20 cellular contexts compared by ENCODE assay signal in genomic region chr1:198629610-198630009, GRCh38. TPM values are rescaled to one million over a fixed set of nuclear protein-coding genes. Genes with fewer than 3 reads are reported as not detected.
DNase-seq lines count a peak whose midpoint lies in the region; ATAC-seq and TF ChIP-seq lines count a peak whose summit lies in the region.
"Had no signal": no experiment of that assay in that cellular context is flagged by ENCODE, and none has a peak within 500 bp of the region (broad histone marks: within the 10 kb centered on the region; RNA-seq: fewer than 3 reads in every experiment).

No MANE protein-coding gene starts in this region.

- H3K36me3 Mint-ChIP-seq in activated CD8-positive, alpha-beta memory T cell treated with anti-CD3 and anti-CD28 coated beads, Interleukin-2, amount 10 ng/mL, durations not matched to agents 7 days and 5 days = peaks cover 16% of the 10 kb centered on the region
- H3K36me3 Mint-ChIP-seq in IgD-negative memory B cell = peaks cover 3% of the 10 kb centered on the region
- peaks cover 33% of the 10 kb centered on the region for H3K36me3 Mint-ChIP-seq in activated CD8-positive, alpha-beta T cell treated with anti-CD3 and anti-CD28 coated beads, Interleukin-2, amount 10 ng/mL, durations not matched to agents 7 days and 5 days (ENCODE audit: low read depth)
- peaks cover 17% of the 10 kb centered on the region for H3K36me3 Mint-ChIP-seq in natural killer cell treated with Interleukin-12 subunit alpha and Interleukin-12 subunit beta and Interleukin-15 and Interleukin-18, amount 100 ng/mL, for 72 hours
- H3K36me3 Mint-ChIP-seq: neural progenitor cell had no signal

- no peak for TF ChIP-seq CTCF in breast epithelium (IDR thresholded peaks at IDR 0.05)

- H3K27ac ChIP-seq in breast epithelium = no peak overlapping the region
- H3K27ac ChIP-seq: A549; BLaER1 treated with 17β-estradiol and CSF1 and Interleukin-3, amounts not matched to agents 10 nM and 100 nM; neural progenitor cell; PC-9; prostate gland; SJSA1; upper lobe of right lung had no signal

- ATAC-seq in activated CD8-positive, alpha-beta memory T cell treated with anti-CD3 and anti-CD28 coated beads, Interleukin-2, amount 10 ng/mL, durations not matched to agents 7 days and 5 days = no peak
- ATAC-seq in activated CD8-positive, alpha-beta T cell treated with anti-CD3 and anti-CD28 coated beads, Interleukin-2, amount 10 ng/mL, durations not matched to agents 7 days and 5 days = no peak
- ATAC-seq in natural killer cell treated with Interleukin-12 subunit alpha and Interleukin-12 subunit beta and Interleukin-15 and Interleukin-18, amount 100 ng/mL, for 72 hours = no peak
- no peak for ATAC-seq in HG03139 (IDR thresholded peaks at IDR 0.05; ENCODE audit: unreplicated experiment)
- ATAC-seq: A549, upper lobe of right lung had no signal

- TF ChIP-seq POLR2A in breast epithelium (IDR thresholded peaks at IDR 0.05) = no peak

- no peak for DNase-seq in activated CD8-positive, alpha-beta memory T cell treated with anti-CD3 and anti-CD28 coated beads, Interleukin-2, amount 10 ng/mL, durations not matched to agents 7 days and 5 days
- DNase-seq in activated CD8-positive, alpha-beta memory T cell treated with anti-CD3 and anti-CD28 coated beads, Interleukin-2, amount 50 U/mL, for 4 hours = no peak
- DNase-seq in activated CD8-positive, alpha-beta T cell treated with anti-CD3 and anti-CD28 coated beads, Interleukin-2, amount 10 ng/mL, durations not matched to agents 7 days and 5 days = no peak
- no peak for DNase-seq in natural killer cell treated with Interleukin-12 subunit alpha and Interleukin-12 subunit beta and Interleukin-15 and Interleukin-18, amount 100 ng/mL, for 72 hours (ENCODE audit: low spot score)
- no peak for DNase-seq in NCI-H128 (lab: John Stamatoyannopoulos, UW; ENCODE audit: unreplicated experiment)
- DNase-seq in breast epithelium (ENCODE audit: low spot score in 2 of 2) = no peak
- DNase-seq: amygdala, kidney glomerular epithelial cell, NCI-H187, NCI-H82, PC-9, upper lobe of right lung had no signal

- no peaks in the 10 kb centered on the region for H3K27me3 Mint-ChIP-seq in activated CD8-positive, alpha-beta memory T cell treated with anti-CD3 and anti-CD28 coated beads, Interleukin-2, amount 10 ng/mL, durations not matched to agents 7 days and 5 days
- H3K27me3 Mint-ChIP-seq in IgD-negative memory B cell = no peaks in the 10 kb centered on the region
- no peaks in the 10 kb centered on the region for H3K27me3 Mint-ChIP-seq in activated CD8-positive, alpha-beta T cell treated with anti-CD3 and anti-CD28 coated beads, Interleukin-2, amount 10 ng/mL, durations not matched to agents 7 days and 5 days (ENCODE audit: low read depth)
- H3K27me3 Mint-ChIP-seq in natural killer cell treated with Interleukin-12 subunit alpha and Interleukin-12 subunit beta and Interleukin-15 and Interleukin-18, amount 100 ng/mL, for 72 hours = no peaks in the 10 kb centered on the region

- CTCF ChIA-PET in activated CD8-positive, alpha-beta memory T cell treated with anti-CD3 and anti-CD28 coated beads, Interleukin-2, amount 10 ng/mL, durations not matched to agents 7 days and 5 days (lab: Charles Lee) = interaction anchor here (1.3 kb wide), 1 partner anchor 9 kb away, joined by 3 read pairs; no protein-coding TSS in a partner anchor
- CTCF ChIA-PET in activated CD8-positive, alpha-beta T cell treated with anti-CD3 and anti-CD28 coated beads, Interleukin-2, amount 10 ng/mL, durations not matched to agents 7 days and 5 days (lab: Charles Lee) = interaction anchor here (1.6 kb wide), 1 partner anchor 10 kb away, joined by 4 read pairs; no protein-coding TSS in a partner anchor

- H3K4me1 Mint-ChIP-seq in activated CD8-positive, alpha-beta memory T cell treated with anti-CD3 and anti-CD28 coated beads, Interleukin-2, amount 10 ng/mL, durations not matched to agents 7 days and 5 days = peaks cover 93% of the 10 kb centered on the region
- H3K4me1 Mint-ChIP-seq in IgD-negative memory B cell = peaks cover 65 to 77% (median 76%) of the 10 kb centered on the region in 3 donors
- H3K4me1 Mint-ChIP-seq in activated CD8-positive, alpha-beta T cell treated with anti-CD3 and anti-CD28 coated beads, Interleukin-2, amount 10 ng/mL, durations not matched to agents 7 days and 5 days (ENCODE audit: low read depth) = peaks cover 93% of the 10 kb centered on the region
- peaks cover 64 to 74% of the 10 kb centered on the region in 2 donors for H3K4me1 Mint-ChIP-seq in natural killer cell treated with Interleukin-12 subunit alpha and Interleukin-12 subunit beta and Interleukin-15 and Interleukin-18, amount 100 ng/mL, for 72 hours (ENCODE audit: low read depth in 2 of 2)
- H3K4me1 Mint-ChIP-seq: neural progenitor cell had no signal

- H3K4me3 Mint-ChIP-seq in activated CD8-positive, alpha-beta memory T cell treated with anti-CD3 and anti-CD28 coated beads, Interleukin-2, amount 10 ng/mL, durations not matched to agents 7 days and 5 days = peak overlapping the region; percentile 12
- peak overlapping the region in 2 of 4 donors; percentile 1 to 19 for H3K4me3 Mint-ChIP-seq in IgD-negative memory B cell
- no peak overlapping the region for H3K4me3 Mint-ChIP-seq in activated CD8-positive, alpha-beta T cell treated with anti-CD3 and anti-CD28 coated beads, Interleukin-2, amount 10 ng/mL, durations not matched to agents 7 days and 5 days
- H3K4me3 Mint-ChIP-seq in natural killer cell treated with Interleukin-12 subunit alpha and Interleukin-12 subunit beta and Interleukin-15 and Interleukin-18, amount 100 ng/mL, for 72 hours = peak overlapping the region; percentile 68
- H3K4me3 Mint-ChIP-seq: neural progenitor cell had no signal

- no peaks in the 10 kb centered on the region for H3K4me1 ChIP-seq in breast epithelium
- H3K4me1 ChIP-seq: A549, HAP-1, neural progenitor cell, prostate gland, SJSA1, upper lobe of right lung had no signal

- intact Hi-C loops in breast epithelium (cut with DNase I; ENCODE audit: low total_unique reads) = no loop called here

- H3K36me3 ChIP-seq in breast epithelium = no peaks in the 10 kb centered on the region
- H3K36me3 ChIP-seq: BLaER1 treated with 17β-estradiol and CSF1 and Interleukin-3, amounts not matched to agents 10 nM and 100 nM; HAP-1; neural progenitor cell; prostate gland; SJSA1; upper lobe of right lung had no signal

- H3K4me3 ChIP-seq in breast epithelium = no peak overlapping the region
- H3K4me3 ChIP-seq: A549; BLaER1 treated with 17β-estradiol and CSF1 and Interleukin-3, amounts not matched to agents 10 nM and 100 nM; HAP-1; neural progenitor cell; PC-9; prostate gland; SJSA1; upper lobe of right lung had no signal

- peak overlapping the region; percentile 80 for H3K27ac Mint-ChIP-seq in activated CD8-positive, alpha-beta memory T cell treated with anti-CD3 and anti-CD28 coated beads, Interleukin-2, amount 10 ng/mL, durations not matched to agents 7 days and 5 days
- peak overlapping the region in 2 of 3 donors; percentile 0 to 10 for H3K27ac Mint-ChIP-seq in IgD-negative memory B cell
- H3K27ac Mint-ChIP-seq in activated CD8-positive, alpha-beta T cell treated with anti-CD3 and anti-CD28 coated beads, Interleukin-2, amount 10 ng/mL, durations not matched to agents 7 days and 5 days = peak overlapping the region; percentile 13
- peak overlapping the region; percentile 99 to 100 for H3K27ac Mint-ChIP-seq in natural killer cell treated with Interleukin-12 subunit alpha and Interleukin-12 subunit beta and Interleukin-15 and Interleukin-18, amount 100 ng/mL, for 72 hours
- H3K27ac Mint-ChIP-seq: neural progenitor cell had no signal

- no peaks in the 10 kb centered on the region for H3K9me3 ChIP-seq in breast epithelium
- H3K9me3 ChIP-seq: A549, HAP-1, prostate gland, SJSA1, upper lobe of right lung had no signal

- POLR2A ChIA-PET in activated CD8-positive, alpha-beta T cell treated with anti-CD3 and anti-CD28 coated beads, Interleukin-2, amount 10 ng/mL, durations not matched to agents 7 days and 5 days (lab: Charles Lee) = interaction anchor here (0.6 to 1.0 kb wide), 3 partner anchors 8 to 17 kb away, joined by 3 read pairs; partner anchors contain the start of gene PTPRC

- H3K27me3 ChIP-seq in breast epithelium = no peaks in the 10 kb centered on the region
- H3K27me3 ChIP-seq: BLaER1 treated with 17β-estradiol and CSF1 and Interleukin-3, amounts not matched to agents 10 nM and 100 nM; neural progenitor cell; SJSA1; upper lobe of right lung had no signal

- H3K9me3 Mint-ChIP-seq in activated CD8-positive, alpha-beta memory T cell treated with anti-CD3 and anti-CD28 coated beads, Interleukin-2, amount 10 ng/mL, durations not matched to agents 7 days and 5 days (ENCODE audit: low read depth) = peaks cover 6% of the 10 kb centered on the region
- H3K9me3 Mint-ChIP-seq in IgD-negative memory B cell = peaks cover 0 to 4% (median 4%) of the 10 kb centered on the region in 3 donors
- peaks cover 4% of the 10 kb centered on the region for H3K9me3 Mint-ChIP-seq in activated CD8-positive, alpha-beta T cell treated with anti-CD3 and anti-CD28 coated beads, Interleukin-2, amount 10 ng/mL, durations not matched to agents 7 days and 5 days (ENCODE audit: insufficient read depth)
- peaks cover 19% of the 10 kb centered on the region for H3K9me3 Mint-ChIP-seq in natural killer cell treated with Interleukin-12 subunit alpha and Interleukin-12 subunit beta and Interleukin-15 and Interleukin-18, amount 100 ng/mL, for 72 hours
- H3K9me3 Mint-ChIP-seq: neural progenitor cell had no signal

RNA-seq across cellular contexts. Expression of gene PTPRC, which starts 9.2 kb away (rescaled TPM):
- 100 to 1,000 TPM; 556 to 674 TPM for total RNA-seq in activated CD8-positive, alpha-beta memory T cell treated with anti-CD3 and anti-CD28 coated beads, Interleukin-2, amount 10 ng/mL, durations not matched to agents 7 days and 5 days
- polyA plus RNA-seq in IgD-negative memory B cell = 744 TPM
- 100 to 1,000 TPM; 604 to 619 TPM for total RNA-seq in activated CD8-positive, alpha-beta T cell treated with anti-CD3 and anti-CD28 coated beads, Interleukin-2, amount 10 ng/mL, durations not matched to agents 7 days and 5 days
- total RNA-seq in natural killer cell treated with Interleukin-12 subunit alpha and Interleukin-12 subunit beta and Interleukin-15 and Interleukin-18, amount 100 ng/mL, for 72 hours = 100 to 1,000 TPM; 334 to 761 TPM
- total RNA-seq in breast epithelium = 10 to 100 TPM; 22.0 to 36.0 (median 35.7) TPM
- total RNA-seq: SJSA1 had no signal
- polyA plus RNA-seq: A549 had no signal

Comparison
In these comparisons a context has a peak if more than half of its experiments do, and no peak if none do; other contexts are left out.
1. H3K27ac Mint-ChIP-seq: peak in every context shown above with its lines; median percentile 100 in natural killer cell treated with Interleukin-12 subunit alpha and Interleukin-12 subunit beta and Interleukin-15 and Interleukin-18, amount 100 ng/mL, for 72 hours; 80 in activated CD8-positive, alpha-beta memory T cell treated with anti-CD3 and anti-CD28 coated beads, Interleukin-2, amount 10 ng/mL, durations not matched to agents 7 days and 5 days; 13 in activated CD8-positive, alpha-beta T cell treated with anti-CD3 and anti-CD28 coated beads, Interleukin-2, amount 10 ng/mL, durations not matched to agents 7 days and 5 days; 5 in IgD-negative memory B cell.
2. RNA of gene PTPRC, which starts 9.2 kb away (total RNA-seq): 334 to 761 TPM in natural killer cell treated with Interleukin-12 subunit alpha and Interleukin-12 subunit beta and Interleukin-15 and Interleukin-18, amount 100 ng/mL, for 72 hours, 556 to 674 TPM in activated CD8-positive, alpha-beta memory T cell treated with anti-CD3 and anti-CD28 coated beads, Interleukin-2, amount 10 ng/mL, durations not matched to agents 7 days and 5 days and 604 to 619 TPM in activated CD8-positive, alpha-beta T cell treated with anti-CD3 and anti-CD28 coated beads, Interleukin-2, amount 10 ng/mL, durations not matched to agents 7 days and 5 days; 22.0 to 36.0 TPM in breast epithelium; every median in the first group is over 4 times any median in the second.